25 cellular contexts compared by ENCODE assay signal in the genomic region with DNA sequence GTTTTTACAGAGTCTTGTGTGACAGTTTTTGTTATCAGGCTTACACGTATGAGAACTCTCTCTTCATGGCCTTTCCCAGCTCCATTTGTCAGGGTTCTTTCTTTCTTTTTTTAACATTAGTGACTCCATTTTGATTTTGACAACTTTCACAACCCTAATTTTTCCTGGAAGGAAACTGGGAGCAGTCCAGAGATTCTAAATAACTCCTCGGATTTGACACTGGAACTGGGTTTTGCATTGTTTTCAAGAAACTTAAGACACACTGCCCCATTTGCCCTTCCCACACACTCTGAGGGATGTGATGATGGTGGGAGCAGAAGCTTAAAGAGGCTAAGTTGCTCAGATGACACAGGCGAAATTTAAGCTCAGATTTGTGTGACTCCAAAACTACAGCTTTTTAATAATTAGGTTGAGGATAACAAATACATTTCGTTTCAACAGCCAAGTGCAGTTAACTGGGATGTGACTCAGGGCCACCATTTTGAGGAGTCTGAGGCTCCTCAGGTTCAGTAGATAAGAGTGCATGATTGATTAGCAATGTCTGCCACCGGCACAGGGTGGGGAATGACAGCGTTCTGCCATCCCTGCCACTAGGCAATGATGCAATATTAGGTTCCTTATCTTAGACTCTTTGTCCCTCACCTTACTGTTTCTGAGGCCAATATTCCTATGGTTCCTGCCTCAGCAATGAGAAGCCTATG.
"Had no signal": no experiment of that assay in that cellular context is flagged by ENCODE, and none has a peak within 500 bp of the region (broad histone marks: within the 10 kb centered on the region; RNA-seq: fewer than 3 reads in every experiment).

No MANE protein-coding gene starts in this region.

- H3K27me3 ChIP-seq: adrenal gland, breast epithelium had no signal

- H3K27ac Mint-ChIP-seq: activated CD4-positive, alpha-beta memory T cell treated with anti-CD3 and anti-CD28 coated beads, Interleukin-2, amount 10 ng/mL, durations not matched to agents 7 days and 5 days; activated naive CD8-positive, alpha-beta T cell treated with anti-CD3 and anti-CD28 coated beads, Interleukin-2, amount 10 ng/mL, durations not matched to agents 7 days and 5 days; T-cell had no signal

- DNase-seq: activated CD4-positive, alpha-beta memory T cell treated with anti-CD3 and anti-CD28 coated beads, Interleukin-2, amount 10 ng/mL, durations not matched to agents 7 days and 5 days; activated CD4-positive, alpha-beta T cell treated with anti-CD3 and anti-CD28 coated beads, Interleukin-2, amount 50 U/mL, for 1 hour; activated CD4-positive, CD25-positive, alpha-beta regulatory T cell; activated CD8-positive, alpha-beta memory T cell treated with anti-CD3 and anti-CD28 coated beads, Interleukin-2, amount 50 U/mL, for 4 hours; activated naive CD4-positive, alpha-beta T cell treated with anti-CD3 and anti-CD28 coated beads, Interleukin-2, amount 50 U/mL, for 16 hours; activated naive CD8-positive, alpha-beta T cell treated with anti-CD3 and anti-CD28 coated beads, Interleukin-2, amount 10 ng/mL, durations not matched to agents 7 days and 5 days; adrenal gland; anterior cingulate cortex; caudate nucleus; Karpas-422; MM.1S; NCI-H1105 treated with DMSO at 0.1 percent for 48 hours; NCI-H1436 treated with DMSO at 0.1 percent for 48 hours; NCI-H187; NCI-H2081; NCI-H524; RPMI8226; T-cell; T-helper 2 cell; T1000 had no signal

- FAIRE-seq: TTC549 had no signal

- H3K4me3 Mint-ChIP-seq: activated CD4-positive, alpha-beta memory T cell treated with anti-CD3 and anti-CD28 coated beads, Interleukin-2, amount 10 ng/mL, durations not matched to agents 7 days and 5 days; activated naive CD8-positive, alpha-beta T cell treated with anti-CD3 and anti-CD28 coated beads, Interleukin-2, amount 10 ng/mL, durations not matched to agents 7 days and 5 days; T-cell had no signal

- H3K4me1 Mint-ChIP-seq: activated CD4-positive, alpha-beta memory T cell treated with anti-CD3 and anti-CD28 coated beads, Interleukin-2, amount 10 ng/mL, durations not matched to agents 7 days and 5 days; activated naive CD8-positive, alpha-beta T cell treated with anti-CD3 and anti-CD28 coated beads, Interleukin-2, amount 10 ng/mL, durations not matched to agents 7 days and 5 days had no signal

- H3K27ac ChIP-seq: adrenal gland, breast epithelium, SK-N-MC had no signal

- H3K4me1 ChIP-seq: adrenal gland, breast epithelium had no signal

- H3K36me3 ChIP-seq: adrenal gland, breast epithelium had no signal

- H3K9me3 ChIP-seq: adrenal gland, breast epithelium had no signal

- H3K9me3 Mint-ChIP-seq: activated CD4-positive, alpha-beta memory T cell treated with anti-CD3 and anti-CD28 coated beads, Interleukin-2, amount 10 ng/mL, durations not matched to agents 7 days and 5 days had no signal

- H3K36me3 Mint-ChIP-seq: activated naive CD8-positive, alpha-beta T cell treated with anti-CD3 and anti-CD28 coated beads, Interleukin-2, amount 10 ng/mL, durations not matched to agents 7 days and 5 days had no signal

- ATAC-seq: Panc1, Right ventricle myocardium inferior, T-cell had no signal

- H3K4me3 ChIP-seq: adrenal gland, breast epithelium, SK-N-MC had no signal
